In the genomic region with DNA sequence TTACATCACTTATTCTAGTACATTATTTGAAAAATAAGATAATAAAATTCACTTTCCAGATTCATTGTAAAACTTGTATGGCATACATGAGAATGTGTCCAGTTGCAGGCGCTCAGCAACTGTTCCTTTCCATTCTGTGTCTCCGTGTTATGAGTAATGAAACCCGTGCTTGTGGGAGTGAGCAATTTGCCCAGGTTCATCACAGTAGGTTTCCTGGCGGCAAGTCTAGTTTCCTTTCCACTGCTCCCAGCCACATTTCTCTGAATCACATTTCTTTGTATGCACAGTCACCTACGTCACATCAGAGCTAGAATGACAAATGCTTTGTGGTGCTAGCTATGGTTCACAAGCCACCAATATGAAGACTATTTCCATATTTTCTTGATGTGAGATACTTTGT, we compare ENCODE assay signal across 11 cellular contexts. TPM values are rescaled to one million over a fixed set of nuclear protein-coding genes. Genes with fewer than 3 reads are reported as not detected.
A peak's percentile ranks its signal among the peaks of the same experiment; 100 is the strongest.
DNase-seq lines count a peak whose midpoint lies in the region; ATAC-seq and TF ChIP-seq lines count a peak whose summit lies in the region.
"Had no signal": no experiment of that assay in that cellular context is flagged by ENCODE, and none has a peak within 500 bp of the region (broad histone marks: within the 10 kb centered on the region; RNA-seq: fewer than 3 reads in every experiment).

No MANE protein-coding gene starts in this region.

- no peak overlapping the region for H3K4ac ChIP-seq in H9 (ENCODE audit: low read depth, low read length)

- peak; percentile 96 for ATAC-seq in PC-3
- ATAC-seq in HG03521 (IDR thresholded peaks at IDR 0.05; ENCODE audit: unreplicated experiment), result no peak
- ATAC-seq in HG03460 (IDR thresholded peaks at IDR 0.05; ENCODE audit: unreplicated experiment), result no peak

- H3K36me3 Mint-ChIP-seq in activated naive CD4-positive, alpha-beta T cell treated with anti-CD3 and anti-CD28 coated beads, Interleukin-2, amount 50 U/mL, for 24 hours, result no peaks in the 10 kb centered on the region
- peaks cover 0 to 5% (median 0%) of the 10 kb centered on the region in 3 experiments; a peak in 2 of 7 replicates for H3K36me3 Mint-ChIP-seq in H9 (ENCODE audit: insufficient read depth in 1 of 3, low read depth in 3 of 3)

- H3K27ac ChIP-seq in PC-3 (ENCODE audit: low read length), result peak overlapping the region; percentile 77
- no peak overlapping the region for H3K27ac ChIP-seq in H9 (ENCODE audit: insufficient read length, low read depth, low read length)

- H2BK20ac ChIP-seq in H9 (ENCODE audit: low read depth, low read length, poor library complexity, severe bottlenecking), result no peak overlapping the region

- WGBS in H9 (ENCODE audit: extremely low coverage, insufficient read length, low lambda C conversion rate), result no CpG with 5 or more reads among the region's 5 CpGs

- H3K27me3 ChIP-seq in PC-3 (ENCODE audit: low read length) (no peaks in the 10 kb centered on the region), H9 (ENCODE audit: insufficient read depth, low read length) (no peaks in the 10 kb centered on the region)

- H3T11ph ChIP-seq in H9 (ENCODE audit: low read length), result no peak overlapping the region

- H3K9me3 Mint-ChIP-seq in activated naive CD4-positive, alpha-beta T cell treated with anti-CD3 and anti-CD28 coated beads, Interleukin-2, amount 50 U/mL, for 24 hours, result no peaks in the 10 kb centered on the region
- no peaks in the 10 kb centered on the region for H3K9me3 Mint-ChIP-seq in H9

- H3K4me1 ChIP-seq in PC-3 (ENCODE audit: insufficient read depth, low read length) (peaks cover 18% of the 10 kb centered on the region), H9 (ENCODE audit: insufficient read depth, low read length) (no peaks in the 10 kb centered on the region)

- H3K18ac ChIP-seq in H9 (ENCODE audit: insufficient read length, low read depth, low read length), result no peak overlapping the region

- no peaks in the 10 kb centered on the region for H3K27me3 Mint-ChIP-seq in activated naive CD4-positive, alpha-beta T cell treated with anti-CD3 and anti-CD28 coated beads, Interleukin-2, amount 50 U/mL, for 24 hours
- no peaks in the 10 kb centered on the region for H3K27me3 Mint-ChIP-seq in H9 (ENCODE audit: low read depth)

- H3K9me2 ChIP-seq in PC-3 (replicated peaks; ENCODE audit: low read length), result no peaks in the 10 kb centered on the region

- no peak overlapping the region for H4K8ac ChIP-seq in H9 (replicated peaks; ENCODE audit: insufficient read length, low read depth, low read length)

- no peak overlapping the region for H3K4me3 ChIP-seq in PC-3 (ENCODE audit: low read length)
- H3K4me3 ChIP-seq: lung had no signal

- CTCF ChIA-PET in PC-3 (lab: Charles Lee) (no interaction called here), HEK293T (lab: Yijun Ruan, JAX) (no interaction called here)

- H4K91ac ChIP-seq in H9 (ENCODE audit: insufficient read length, low read depth, low read length), result no peak overlapping the region

- H3K9ac ChIP-seq in PC-3 (ENCODE audit: low read length) (peak overlapping the region; percentile 28), H9 (ENCODE audit: extremely low read depth, insufficient read length, low read length) (no peak overlapping the region)

- no peak overlapping the region for H2BK15ac ChIP-seq in H9 (ENCODE audit: low read depth, low read length)

- no peak overlapping the region for H2AK5ac ChIP-seq in H9 (ENCODE audit: insufficient read length, low read length)

- H3K79me1 ChIP-seq in H9 (ENCODE audit: insufficient read depth, low read depth, low read length, poor library complexity, severe bottlenecking), result no peaks in the 10 kb centered on the region

- no peaks in the 10 kb centered on the region for H4K20me1 ChIP-seq in PC-3 (ENCODE audit: low read length)
- no peaks in the 10 kb centered on the region for H4K20me1 ChIP-seq in H9 (ENCODE audit: control insufficient read depth, insufficient read depth, insufficient read length)

- no peak overlapping the region for H4K5ac ChIP-seq in H9 (ENCODE audit: insufficient read length, low read depth, low read length)

- no TSS peak for BruUV-seq in PC-3 (replicated peaks; lab: Mats Ljungman, UMichigan)

- H3K56ac ChIP-seq in H9 (ENCODE audit: insufficient read length, low read depth, low read length), result no peak overlapping the region

- POLR2A ChIA-PET in PC-3 (lab: Charles Lee; ENCODE audit: unreplicated experiment) (interaction anchor here (0.6 to 0.7 kb wide), 4 partner anchors 18 to 598 kb away, joined by 3 to 9 read pairs (median 6); no protein-coding TSS in a partner anchor), HEK293T (lab: Yijun Ruan, JAX) (no interaction called here)

- no peak overlapping the region for H2BK120ac ChIP-seq in H9 (ENCODE audit: low read depth, low read length, poor library complexity, severe bottlenecking)

- H3K23me2 ChIP-seq in H9 (ENCODE audit: insufficient read length, low read depth, low read length, poor library complexity, severe bottlenecking), result no peaks in the 10 kb centered on the region

- peaks cover 3% of the 10 kb centered on the region for H3F3A ChIP-seq in PC-3 (ENCODE audit: low read length, unreplicated experiment)

- peak overlapping the region; percentile 81 for H3K27ac Mint-ChIP-seq in activated naive CD4-positive, alpha-beta T cell treated with anti-CD3 and anti-CD28 coated beads, Interleukin-2, amount 50 U/mL, for 24 hours
- H3K27ac Mint-ChIP-seq in H9, result 0 out of 7 replicates have a peak overlapping the region, but pooled peaks of 1 of the 3 experiments have one; percentile 9

- H3K14ac ChIP-seq in H9 (ENCODE audit: insufficient read depth, low read length), result no peak overlapping the region

- H3K4me2 ChIP-seq in PC-3 (ENCODE audit: low read length) (peak overlapping the region; percentile 21), H9 (ENCODE audit: insufficient read depth, insufficient read length, low read length) (no peak overlapping the region)

- DNase-seq in AG09319 (ENCODE audit: extremely low read depth, low read depth) (peak; percentile 24), PC-3 (peak; percentile 88), pulmonary artery endothelial cell (ENCODE audit: low read depth, low spot score) (peak; percentile 84), HEK293T (ENCODE audit: extremely low spot score) (no peak), H9 (no peak)
- DNase-seq: COR-L47, NCI-H187 treated with DMSO at 0.1 percent for 48 hours had no signal

- no peak overlapping the region for H3K4me3 Mint-ChIP-seq in activated naive CD4-positive, alpha-beta T cell treated with anti-CD3 and anti-CD28 coated beads, Interleukin-2, amount 50 U/mL, for 24 hours
- no peak overlapping the region for H3K4me3 Mint-ChIP-seq in H9

- no peak overlapping the region for H3K23ac ChIP-seq in H9 (ENCODE audit: insufficient read length, low read depth, low read length)

- H3K79me2 ChIP-seq in PC-3 (ENCODE audit: low read length) (no peaks in the 10 kb centered on the region), H9 (ENCODE audit: insufficient read depth, low read length) (no peaks in the 10 kb centered on the region)

- H3K9me3 ChIP-seq in PC-3 (ENCODE audit: low read length), result no peaks in the 10 kb centered on the region
- H3K9me3 ChIP-seq in H9 (ENCODE audit: control insufficient read depth, low read depth, low read length), result no peaks in the 10 kb centered on the region

- intact Hi-C loops in PC-3 (cut with micrococcal nuclease), result loop anchor here (10.0 kb wide), 1 partner anchor 125 kb away; no protein-coding TSS in a partner anchor

- H2BK5ac ChIP-seq in H9 (ENCODE audit: insufficient read length, low read length), result no peak overlapping the region

- no peak overlapping the region for H2BK12ac ChIP-seq in H9 (ENCODE audit: insufficient read length, low read depth, low read length)

- TF ChIP-seq CTCF in AG09319 (IDR thresholded peaks at IDR 0.05; ENCODE audit: low read depth, low read length), result no peak
- TF ChIP-seq CTCF in PC-3 (conservative IDR thresholded peaks at IDR 0.05; ENCODE audit: low read depth, low read length), result no peak
- TF ChIP-seq CTCF in H9 (conservative IDR thresholded peaks at IDR 0.05), result no peak

- H3K36me3 ChIP-seq in PC-3 (ENCODE audit: low read depth, low read length), result peaks cover 80% of the 10 kb centered on the region

- H3K4me1 Mint-ChIP-seq in activated naive CD4-positive, alpha-beta T cell treated with anti-CD3 and anti-CD28 coated beads, Interleukin-2, amount 50 U/mL, for 24 hours, result peaks cover 12% of the 10 kb centered on the region
- H3K4me1 Mint-ChIP-seq in H9, result no peaks in the 10 kb centered on the region

- H2AFZ ChIP-seq in PC-3 (ENCODE audit: low read length), result no peak overlapping the region
- H2AFZ ChIP-seq in H9 (ENCODE audit: low read length), result no peak overlapping the region

TF ChIP-seq in HEK293T, 16 proteins besides CTCF, POLR2A, EP300 and RAD21:
- TF ChIP-seq ELF4 (IDR thresholded peaks at IDR 0.05) (no peak), CTBP1 (IDR thresholded peaks at IDR 0.05; ENCODE audit: borderline replicate concordance) (no peak), L3MBTL2 (conservative IDR thresholded peaks at IDR 0.05) (no peak), SP1 (IDR thresholded peaks at IDR 0.05) (no peak), NFRKB (IDR thresholded peaks at IDR 0.05) (no peak), LEF1 (IDR thresholded peaks at IDR 0.05; ENCODE audit: borderline replicate concordance) (no peak), FOXM1 (IDR thresholded peaks at IDR 0.05; ENCODE audit: borderline replicate concordance) (no peak), BHLHE40 (IDR thresholded peaks at IDR 0.05; ENCODE audit: borderline replicate concordance) (no peak), TARDBP (IDR thresholded peaks at IDR 0.05) (no peak), HDGF (IDR thresholded peaks at IDR 0.05; ENCODE audit: borderline replicate concordance) (no peak)
- TF ChIP-seq, protein P1, sequence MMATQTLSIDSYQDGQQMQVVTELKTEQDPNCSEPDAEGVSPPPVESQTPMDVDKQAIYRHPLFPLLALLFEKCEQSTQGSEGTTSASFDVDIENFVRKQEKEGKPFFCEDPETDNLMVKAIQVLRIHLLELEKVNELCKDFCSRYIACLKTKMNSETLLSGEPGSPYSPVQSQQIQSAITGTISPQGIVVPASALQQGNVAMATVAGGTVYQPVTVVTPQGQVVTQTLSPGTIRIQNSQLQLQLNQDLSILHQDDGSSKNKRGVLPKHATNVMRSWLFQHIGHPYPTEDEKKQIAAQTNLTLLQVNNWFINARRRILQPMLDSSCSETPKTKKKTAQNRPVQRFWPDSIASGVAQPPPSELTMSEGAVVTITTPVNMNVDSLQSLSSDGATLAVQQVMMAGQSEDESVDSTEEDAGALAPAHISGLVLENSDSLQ (IDR thresholded peaks at IDR 0.05), result no peak
TF ChIP-seq in HEK293T: peak in this region for 0.

RNA-seq across cellular contexts. Expression of a gene that starts 39.9 kb away (rescaled TPM):
- total RNA-seq in PC-3 (2014; rRNA removed), result 26.5 and 29.1 TPM in 2 replicates
- 19.0 and 24.0 TPM in 2 replicates for total RNA-seq in pulmonary artery endothelial cell
- 23.6 and 24.8 TPM in 2 replicates for total RNA-seq in H9 (2021)

Comparison
In these comparisons a context has a peak if more than half of its experiments do, and no peak if none do; other contexts are left out.
1. DNase-seq: peak in AG09319 (single experiment), PC-3 (single experiment) and pulmonary artery endothelial cell (single experiment); none in HEK293T (single experiment) and H9 (single experiment).